Comparison of ENCODE assay signal across 8 cellular contexts in genomic region chr15:63093486-63094205, GRCh38. TPM values are rescaled to one million over a fixed set of nuclear protein-coding genes. Genes with fewer than 3 reads are reported as not detected.
DNase-seq lines count a peak whose midpoint lies in the region; ATAC-seq, FAIRE-seq and TF ChIP-seq lines count a peak whose summit lies in the region.

No MANE protein-coding gene starts in this region.

- peak; percentile 80 to 93 for TF ChIP-seq CTCF in right atrium auricular region (IDR thresholded peaks at IDR 0.05)
- peak; percentile 71 to 92 (median 86) for TF ChIP-seq CTCF in sigmoid colon (IDR thresholded peaks at IDR 0.05)

- H3K27ac Mint-ChIP-seq in T-helper 17 cell: peak overlapping the region; percentile 60

- H3K36me3 Mint-ChIP-seq in T-helper 17 cell (ENCODE audit: low read depth): no peaks in the 10 kb centered on the region

- TF ChIP-seq EP300 in sigmoid colon (IDR thresholded peaks at IDR 0.05): no peak

- DNase-seq in A172 (ENCODE audit: low spot score) (peak; percentile 81), GM18507 (ENCODE audit: extremely low spot score, insufficient read length, low read depth) (peak; percentile 30), NCI-H1694 (lab: John Stamatoyannopoulos, UW) (peak; percentile 43), T-helper 17 cell (peak; percentile 33 to 49 (median 38)), amniotic epithelial cell (ENCODE audit: low read depth) (peak; percentile 72), right atrium auricular region (ENCODE audit: low spot score) (peak; percentile 84), sigmoid colon (peak; percentile 90)

- FAIRE-seq in GM18507 (lab: Jason Lieb, UNC): peak; percentile 88

- H3K4me3 ChIP-seq in right atrium auricular region: no peak overlapping the region
- H3K4me3 ChIP-seq in sigmoid colon: no peak overlapping the region

- H3K27me3 ChIP-seq in right atrium auricular region (no peaks in the 10 kb centered on the region), sigmoid colon (no peaks in the 10 kb centered on the region)

- TF ChIP-seq POLR2A in sigmoid colon (IDR thresholded peaks at IDR 0.05): no peak

- ATAC-seq in T-helper 17 cell (peak; percentile 88), HG02973 (IDR thresholded peaks at IDR 0.05; ENCODE audit: unreplicated experiment) (no peak)

- H3K9me3 ChIP-seq in T-helper 17 cell (ENCODE audit: control insufficient read depth, low read length, poor library complexity, severe bottlenecking) (no peaks in the 10 kb centered on the region), right atrium auricular region (no peaks in the 10 kb centered on the region), sigmoid colon (no peaks in the 10 kb centered on the region)

- H3K4me3 Mint-ChIP-seq in T-helper 17 cell: no peak overlapping the region

- intact Hi-C loops in sigmoid colon (cut with DNase I): loop anchor here (1.0 kb wide), 3 partner anchors 45 to 312 kb away; no protein-coding TSS in a partner anchor

- H3K4me1 Mint-ChIP-seq in T-helper 17 cell: peaks cover 6% of the 10 kb centered on the region

- peaks cover 16% of the 10 kb centered on the region for H3K27me3 Mint-ChIP-seq in T-helper 17 cell

- 15 to 23% methylated on average over 6 of the region's 6 CpGs for WGBS in sigmoid colon, 2 donors

- H3K27ac ChIP-seq in right atrium auricular region: peak overlapping the region in 1 of 2 donors; percentile 29
- H3K27ac ChIP-seq in sigmoid colon: peak overlapping the region; percentile 51 to 71 (median 69)

- H3K4me1 ChIP-seq in right atrium auricular region (peaks cover 0 to 26% of the 10 kb centered on the region in 2 donors), sigmoid colon (peaks cover 0 to 31% (median 29%) of the 10 kb centered on the region in 4 donors)

- H3K36me3 ChIP-seq in right atrium auricular region (no peaks in the 10 kb centered on the region), sigmoid colon (no peaks in the 10 kb centered on the region)

RNA-seq across cellular contexts. Expression of gene LACTB, which starts 28.0 kb away (rescaled TPM):
- total RNA-seq in A172 (2014; rRNA removed; shearing (Covaris generic)): 20.4 and 26.5 TPM in 2 replicates
- total RNA-seq in T-helper 17 cell (10 to 100 TPM in 1 of 2 donors, 1 to 10 TPM in 1; 9.0 to 11.0 TPM), right atrium auricular region (10 to 100 TPM; 10.6 to 20.5 TPM), sigmoid colon (10 to 100 TPM in 1 of 4 donors, 1 to 10 TPM in 3; 7.2 to 11.2 (median 8.4) TPM)
- 10 to 100 TPM; 14.9 to 32.4 (median 21.6) TPM for polyA plus RNA-seq in sigmoid colon

RNA-seq across cellular contexts. Expression of gene TPM1, which starts 51.1 kb away (rescaled TPM):
- total RNA-seq in A172 (2014; rRNA removed; shearing (Covaris generic)): 666 and 678 TPM in 2 replicates
- total RNA-seq in T-helper 17 cell: 10 to 100 TPM; 10.4 to 32.4 TPM
- total RNA-seq in right atrium auricular region: 1,000 to 10,000 TPM; 5,368 to 7,988 TPM
- 1,000 to 10,000 TPM; 2,634 to 4,179 (median 3,850) TPM for total RNA-seq in sigmoid colon
- 100 to 1,000 TPM; 438 to 950 (median 563) TPM for polyA plus RNA-seq in sigmoid colon

Comparison
In these comparisons a context has a peak if more than half of its experiments do, and no peak if none do; other contexts are left out.
1. DNase-seq: peak in every context shown above with its lines; median percentile 90 in sigmoid colon; 84 in right atrium auricular region; 81 in A172; 72 in amniotic epithelial cell; 43 in NCI-H1694; 38 in T-helper 17 cell; 30 in GM18507.
2. RNA of gene TPM1, which starts 51.1 kb away (total RNA-seq): 5,368 to 7,988 TPM in right atrium auricular region, 2,634 to 4,179 TPM in sigmoid colon and 666 to 678 TPM in A172; 10.4 to 32.4 TPM in T-helper 17 cell; every median in the first group is over 10 times any median in the second.